Comparison of ENCODE assay signal across 25 cellular contexts in the genomic region with DNA sequence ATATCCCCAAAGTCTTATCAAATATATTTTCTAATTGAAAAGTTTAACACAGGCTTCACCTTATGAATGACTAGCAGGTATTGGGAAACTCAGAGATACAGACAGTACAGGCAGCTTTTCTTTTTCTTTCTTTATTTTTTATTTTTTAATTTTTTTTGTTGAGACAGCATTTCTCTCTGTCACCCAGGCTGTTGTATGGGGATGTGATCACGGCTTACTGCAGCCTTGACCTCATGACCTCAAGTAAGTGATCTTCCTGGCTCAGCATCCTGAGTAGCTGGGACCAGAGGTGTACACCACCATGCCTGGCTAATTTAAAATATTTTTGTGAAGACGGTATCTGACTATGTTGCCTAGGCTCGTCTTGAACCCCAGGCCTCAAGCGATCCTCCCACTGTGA.
DNase-seq lines count a peak whose midpoint lies in the region; ATAC-seq, FAIRE-seq and TF ChIP-seq lines count a peak whose summit lies in the region.
"Had no signal": no experiment of that assay in that cellular context is flagged by ENCODE, and none has a peak within 500 bp of the region (broad histone marks: within the 10 kb centered on the region; RNA-seq: fewer than 3 reads in every experiment).

No MANE protein-coding gene starts in this region.

- WGBS in HepG2 (ENCODE audit: low lambda C conversion rate), result 2% methylated on average over 4 of the region's 4 CpGs
- WGBS in right lobe of liver (ENCODE audit: insufficient coverage, low coverage, low lambda C conversion rate, missing lambda C conversion rate), result 65% methylated on average over 4 of the region's 4 CpGs

- H3K27ac ChIP-seq in HepG2 (ENCODE audit: extremely low read length, insufficient read depth, low read length) (no peak overlapping the region), right lobe of liver (no peak overlapping the region)
- H3K27ac ChIP-seq: 22Rv1, BLaER1 had no signal

- POLR2A ChIA-PET in HepG2 (lab: Yijun Ruan, JAX), result no interaction called here

- H3K4me1 Mint-ChIP-seq in nephron progenitor cell, result no peaks in the 10 kb centered on the region
- H3K4me1 Mint-ChIP-seq: CD14-positive monocyte; CD4-positive, alpha-beta memory T cell; CD4-positive, CD25-positive, alpha-beta regulatory T cell; CD8-positive, alpha-beta memory T cell had no signal

- no peak for TF ChIP-seq EP300 in HepG2 (IDR thresholded peaks at IDR 0.05; ENCODE audit: low read depth in 2 of 2, low read length in 2 of 2)
- no peak for TF ChIP-seq EP300 in HepG2 (CRISPR knock-in tag; IDR thresholded peaks at IDR 0.05; ENCODE audit: borderline replicate concordance)

- DNase-seq in HepG2 (ENCODE audit: low spot score) (no peak), right lobe of liver (no peak), RPMI8226 (peak; percentile 51), NCI-H2227 treated with DMSO at 0.1 percent for 48 hours (lab: John Stamatoyannopoulos, UW) (no peak), nephron progenitor cell (no peak)
- DNase-seq: ACHN; BE2C; C1 segment of cervical spinal cord; CD4-positive, alpha-beta memory T cell; CD4-positive, CD25-positive, alpha-beta regulatory T cell; CD8-positive, alpha-beta memory T cell; COR-L47; DMS 273 treated with DMSO at 0.1 percent for 48 hours; DMS153; DMS53; DMS79; DND-41; EL; GDM1 had no signal

- no peak for TF ChIP-seq POLR2A in HepG2 (IDR thresholded peaks at IDR 0.05; ENCODE audit: insufficient read depth in 1 of 2, low read depth in 2 of 2, low read length in 2 of 2)
- TF ChIP-seq POLR2A in right lobe of liver (IDR thresholded peaks at IDR 0.05), result no peak

- no peak for FAIRE-seq in HepG2 (lab: Jason Lieb, UNC)
- FAIRE-seq: GM12878, GM12892, GM18507 had no signal

- no peaks in the 10 kb centered on the region for H3K4me1 ChIP-seq in HepG2 (ENCODE audit: insufficient read depth, low read length)
- H3K4me1 ChIP-seq in right lobe of liver, result no peaks in the 10 kb centered on the region
- H3K4me1 ChIP-seq: BE2C had no signal

- ATAC-seq in HepG2 (no peak), right lobe of liver (no peak)
- ATAC-seq: GM12878 had no signal

- H3K36me3 ChIP-seq in HepG2 (replicated peaks in 1 of 2; ENCODE audit: control insufficient read depth in 1 of 2, insufficient read depth in 2 of 2, low read length in 2 of 2) (no peaks in the 10 kb centered on the region), right lobe of liver (no peaks in the 10 kb centered on the region)
- H3K36me3 ChIP-seq: BE2C, BLaER1 had no signal

- CTCF ChIA-PET in HepG2 (lab: Yijun Ruan, JAX; ENCODE audit: low intra/inter-chr PET ratio, low total read pairs), result no interaction called here

- no peak overlapping the region for H2AFZ ChIP-seq in HepG2 (ENCODE audit: low read length)

- H3K27me3 Mint-ChIP-seq in nephron progenitor cell (ENCODE audit: low read depth, poor library complexity), result peaks cover 4% of the 10 kb centered on the region

- no peaks in the 10 kb centered on the region for H3K9me3 Mint-ChIP-seq in nephron progenitor cell
- H3K9me3 Mint-ChIP-seq: CD8-positive, alpha-beta memory T cell had no signal

- H4K20me1 ChIP-seq in HepG2 (ENCODE audit: insufficient read depth, low read length), result no peaks in the 10 kb centered on the region
- H4K20me1 ChIP-seq: BLaER1 had no signal

- no TSS peak for BruUV-seq in HepG2 (replicated peaks; lab: Mats Ljungman, UMichigan)

- no peak overlapping the region for H3K4me3 Mint-ChIP-seq in nephron progenitor cell
- H3K4me3 Mint-ChIP-seq: CD14-positive monocyte; CD4-positive, alpha-beta memory T cell; CD4-positive, CD25-positive, alpha-beta regulatory T cell; CD8-positive, alpha-beta memory T cell had no signal

- no peak overlapping the region for H3K27ac Mint-ChIP-seq in nephron progenitor cell
- H3K27ac Mint-ChIP-seq: CD14-positive monocyte; CD4-positive, alpha-beta memory T cell; CD4-positive, CD25-positive, alpha-beta regulatory T cell; CD8-positive, alpha-beta memory T cell had no signal

- no peaks in the 10 kb centered on the region for H3K79me2 ChIP-seq in HepG2 (ENCODE audit: insufficient read depth, low read length)

- no peak overlapping the region for H3K9ac ChIP-seq in HepG2 (ENCODE audit: insufficient read depth, low read depth, low read length)
- H3K9ac ChIP-seq: BLaER1 had no signal

- H3K9me3 ChIP-seq in HepG2 (ENCODE audit: low read length), result no peaks in the 10 kb centered on the region
- no peaks in the 10 kb centered on the region for H3K9me3 ChIP-seq in right lobe of liver
- H3K9me3 ChIP-seq: BE2C, BLaER1 had no signal

- in situ Hi-C loops in HepG2 (cut with HindIII; ENCODE audit: extremely low pct_ligation_motif_present, low pct_unique_long_range_greater_than_20kb), result no loop called here

- no peaks in the 10 kb centered on the region for H3K36me3 Mint-ChIP-seq in nephron progenitor cell (ENCODE audit: low read depth)
- H3K36me3 Mint-ChIP-seq: CD14-positive monocyte; CD4-positive, alpha-beta memory T cell; CD4-positive, CD25-positive, alpha-beta regulatory T cell; CD8-positive, alpha-beta memory T cell had no signal

- H3K27me3 ChIP-seq in HepG2 (ENCODE audit: control insufficient read depth in 1 of 2, insufficient read depth in 2 of 2, low read length in 2 of 2) (no peaks in the 10 kb centered on the region), right lobe of liver (no peaks in the 10 kb centered on the region)
- H3K27me3 ChIP-seq: BLaER1 had no signal

- H3K4me3 ChIP-seq in HepG2 (replicated peaks in 1 of 3; ENCODE audit: insufficient read depth in 1 of 3, low read depth in 2 of 3, low read length in 3 of 3) (no peak overlapping the region), right lobe of liver (no peak overlapping the region)
- H3K4me3 ChIP-seq: BLaER1, GM12878 had no signal

- TF ChIP-seq RAD21 in HepG2 (CRISPR knock-in tag; IDR thresholded peaks at IDR 0.05), result no peak

- intact Hi-C loops in HepG2 (cut with micrococcal nuclease; ENCODE audit: unreplicated experiment) (no loop called here), right lobe of liver (cut with DNase I) (no loop called here)

- TF ChIP-seq CTCF in HepG2 (CRISPR knock-in tag; IDR thresholded peaks at IDR 0.05) (no peak), right lobe of liver (IDR thresholded peaks at IDR 0.05) (no peak), nephron progenitor cell (IDR thresholded peaks at IDR 0.05) (no peak)

- H3K4me2 ChIP-seq in HepG2 (ENCODE audit: low read depth, low read length), result no peak overlapping the region

TF ChIP-seq in HepG2, 621 proteins besides CTCF, POLR2A, EP300 and RAD21:
- TF ChIP-seq RFXAP (CRISPR knock-in tag; IDR thresholded peaks at IDR 0.05; ENCODE audit: borderline replicate concordance) (no peak), HOMEZ (CRISPR knock-in tag; IDR thresholded peaks at IDR 0.05; ENCODE audit: low read depth) (no peak), KDM5A (IDR thresholded peaks at IDR 0.05; ENCODE audit: borderline replicate concordance, low read length) (no peak), HNRNPUL1 (IDR thresholded peaks at IDR 0.05; ENCODE audit: low read depth, low read length) (no peak), NR3C1 (CRISPR knock-in tag; IDR thresholded peaks at IDR 0.05) (no peak), NFATC3 (CRISPR knock-in tag; IDR thresholded peaks at IDR 0.05) (no peak), MAFK (conservative IDR thresholded peaks at IDR 0.05 in 1 of 2, IDR thresholded peaks at IDR 0.05 in 1 of 2; ENCODE audit: low read length in 2 of 2) (peak; percentile 54 to 69; a peak in 3 of 4 replicates), ZEB1 (IDR thresholded peaks at IDR 0.05; ENCODE audit: insufficient replicate concordance, low read depth) (no peak), MAFF (IDR thresholded peaks at IDR 0.05; ENCODE audit: low read depth, low read length) (peak; percentile 51)
TF ChIP-seq in HepG2: peak in this region for 2.
